Comparison of ENCODE assay signal across 1 cellular context in the genomic region with DNA sequence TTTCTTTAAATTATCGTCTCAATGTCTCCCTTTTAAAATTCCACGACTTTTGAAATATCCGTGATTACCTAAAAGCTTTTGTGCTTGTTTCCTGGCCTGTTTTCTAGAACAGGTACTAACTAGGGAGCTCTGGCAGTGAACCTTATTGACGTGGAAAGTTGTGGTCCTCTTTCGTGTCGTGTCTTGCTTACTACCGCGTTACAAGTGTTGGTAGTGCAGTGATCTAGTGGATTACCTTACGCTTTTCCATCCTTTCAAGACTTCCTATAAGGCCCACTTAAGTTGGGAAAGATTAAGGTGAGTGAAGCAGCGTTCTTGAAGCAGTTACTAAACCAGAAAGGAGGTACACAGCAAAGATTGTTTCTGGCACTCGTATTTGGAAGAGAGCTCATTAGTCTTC.
TF ChIP-seq lines count a peak whose summit lies in the region.

No MANE protein-coding gene starts in this region.

TF ChIP-seq in liver, 16 proteins besides CTCF, POLR2A, EP300 and RAD21 (continued from another document):
- no peak for TF ChIP-seq ATF3 (IDR thresholded peaks at IDR 0.05)
- no peak for TF ChIP-seq EGR1 (IDR thresholded peaks at IDR 0.05; ENCODE audit: low read depth in 2 of 2)
- no peak for TF ChIP-seq YY1 (IDR thresholded peaks at IDR 0.05)
- TF ChIP-seq FOXA1 (IDR thresholded peaks at IDR 0.05): no peak
